ENCODE assay signal across 1 cellular context in genomic region chr3:13042932-13043275, GRCh38.
TF ChIP-seq lines count a peak whose summit lies in the region.

No MANE protein-coding gene starts in this region.

TF ChIP-seq in K562, 482 proteins besides CTCF, POLR2A, EP300 and RAD21 (continued from another document):
- TF ChIP-seq PHF8 (IDR thresholded peaks at IDR 0.05; ENCODE audit: borderline replicate concordance, low read length) = no peak
- TF ChIP-seq, protein P1, sequence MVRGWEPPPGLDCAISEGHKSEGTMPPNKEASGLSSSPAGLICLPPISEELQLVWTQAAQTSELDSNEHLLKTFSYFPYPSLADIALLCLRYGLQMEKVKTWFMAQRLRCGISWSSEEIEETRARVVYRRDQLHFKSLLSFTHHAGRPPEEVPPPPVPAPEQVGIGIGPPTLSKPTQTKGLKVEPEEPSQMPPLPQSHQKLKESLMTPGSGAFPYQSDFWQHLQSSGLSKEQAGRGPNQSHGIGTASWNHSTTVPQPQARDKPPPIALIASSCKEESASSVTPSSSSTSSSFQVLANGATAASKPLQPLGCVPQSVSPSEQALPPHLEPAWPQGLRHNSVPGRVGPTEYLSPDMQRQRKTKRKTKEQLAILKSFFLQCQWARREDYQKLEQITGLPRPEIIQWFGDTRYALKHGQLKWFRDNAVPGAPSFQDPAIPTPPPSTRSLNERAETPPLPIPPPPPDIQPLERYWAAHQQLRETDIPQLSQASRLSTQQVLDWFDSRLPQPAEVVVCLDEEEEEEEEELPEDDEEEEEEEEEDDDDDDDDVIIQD (CRISPR knock-in tag; IDR thresholded peaks at IDR 0.05) = no peak
- TF ChIP-seq ZNF586 (CRISPR knock-in tag; conservative IDR thresholded peaks at IDR 0.05) = no peak
- TF ChIP-seq ZBED1 (IDR thresholded peaks at IDR 0.05) = no peak
- no peak for TF ChIP-seq SP1 (CRISPR knock-in tag; IDR thresholded peaks at IDR 0.05)
- TF ChIP-seq ZNF436 (CRISPR knock-in tag; IDR thresholded peaks at IDR 0.05) = no peak
- no peak for TF ChIP-seq NFRKB (IDR thresholded peaks at IDR 0.05; ENCODE audit: low read depth)
- no peak for TF ChIP-seq PPARD (CRISPR knock-in tag; IDR thresholded peaks at IDR 0.05)
- 0 out of 2 replicates have a peak, but pooled peaks have one; percentile 38 for TF ChIP-seq MXI1 (IDR thresholded peaks at IDR 0.05; ENCODE audit: low read depth, low read length)
- peak; percentile 93 for TF ChIP-seq RFX1 (IDR thresholded peaks at IDR 0.05)
- TF ChIP-seq PHB2 (IDR thresholded peaks at IDR 0.05; ENCODE audit: low read depth) = no peak
- TF ChIP-seq CHD4 (IDR thresholded peaks at IDR 0.05; ENCODE audit: insufficient read depth, insufficient replicate concordance, low read depth, low read length, poor library complexity, severe bottlenecking) = no peak
